20 cellular contexts compared by ENCODE assay signal in the genomic region with DNA sequence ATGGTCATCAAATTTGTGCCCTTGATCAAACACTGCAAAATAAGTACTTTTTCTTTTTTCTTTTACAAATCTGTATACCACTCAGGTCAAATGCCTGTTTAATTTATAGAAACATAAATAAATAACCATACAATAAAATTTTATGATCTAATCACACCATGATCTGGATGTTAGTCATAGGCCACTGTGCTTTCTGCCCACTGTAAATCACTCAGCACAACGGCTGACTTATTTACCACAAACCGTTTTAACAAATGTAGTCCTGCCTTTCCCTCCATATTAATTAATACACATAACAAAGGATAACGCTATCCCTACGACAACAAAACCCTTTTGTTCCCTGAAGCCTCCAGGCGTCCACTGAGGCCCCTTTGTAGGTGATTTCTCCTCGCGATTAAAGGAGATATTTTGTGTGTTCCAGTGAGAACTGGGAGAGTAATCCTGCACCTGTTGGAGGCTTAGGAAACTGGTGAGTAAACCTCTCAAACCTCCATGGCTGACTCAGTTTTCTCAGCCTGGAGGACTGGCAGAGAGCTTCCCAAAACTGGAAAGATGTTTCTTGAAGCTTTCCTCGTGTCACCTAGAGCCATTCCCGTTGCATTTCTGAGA.
A peak's percentile ranks its signal among the peaks of the same experiment; 100 is the strongest.
DNase-seq lines count a peak whose midpoint lies in the region; ATAC-seq and TF ChIP-seq lines count a peak whose summit lies in the region.
"Had no signal": no experiment of that assay in that cellular context is flagged by ENCODE, and none has a peak within 500 bp of the region (broad histone marks: within the 10 kb centered on the region; RNA-seq: fewer than 3 reads in every experiment).

No MANE protein-coding gene starts in this region.

- peak overlapping the region; percentile 69 for H3K27ac Mint-ChIP-seq in neural crest cell (ENCODE audit: unreplicated experiment)
- H3K27ac Mint-ChIP-seq: endodermal cell; T-helper 1 cell treated with Interleukin-12 subunit alpha and Interleukin-12 subunit beta and Interleukin-4 antibody, amounts not matched to agents 30 μg/mL and 1 μg/mL, for 36 hours had no signal

- no peaks in the 10 kb centered on the region for H3K27me3 Mint-ChIP-seq in neural crest cell (ENCODE audit: low read depth)

- peaks cover 5% of the 10 kb centered on the region for H3K4me1 Mint-ChIP-seq in neural crest cell
- H3K4me1 Mint-ChIP-seq: endodermal cell had no signal

- TF ChIP-seq CTCF in neural crest cell (conservative IDR thresholded peaks at IDR 0.05) = no peak

- peak; percentile 17 for DNase-seq in DMS53 treated with DMSO at 0.1 percent for 48 hours (lab: John Stamatoyannopoulos, UW; ENCODE audit: unreplicated experiment)
- DNase-seq in M059J (ENCODE audit: low read depth) = peak; percentile 1
- peak; percentile 16 for DNase-seq in amniotic epithelial cell (ENCODE audit: low read depth)
- no peak for DNase-seq in neural crest cell (ENCODE audit: low read depth, low spot score)
- no peak for DNase-seq in D341Med (ENCODE audit: low spot score)
- no peak for DNase-seq in anterior cingulate cortex (lab: John Stamatoyannopoulos, UW)
- DNase-seq: activated naive CD4-positive, alpha-beta T cell; EL; endodermal cell; hippocampal formation; left colon; NCI-H1436; occipital lobe; SHP77 treated with DMSO at 0.1 percent for 48 hours; stimulated activated CD4-positive, alpha-beta T cell treated with anti-CD3 and anti-CD28 coated beads, Interleukin-2, amount 100 ng/mL, for 24 hours; stomach; upper lobe of left lung had no signal

- H3K4me3 Mint-ChIP-seq in neural crest cell = no peak overlapping the region
- H3K4me3 Mint-ChIP-seq: endodermal cell; T-helper 1 cell treated with Interleukin-12 subunit alpha and Interleukin-12 subunit beta and Interleukin-4 antibody, amounts not matched to agents 30 μg/mL and 1 μg/mL, for 36 hours had no signal

- no peak for ATAC-seq in HG02610 (IDR thresholded peaks at IDR 0.05; ENCODE audit: unreplicated experiment)
- ATAC-seq: left colon, sciatic nerve had no signal

- no peaks in the 10 kb centered on the region for H3K9me3 Mint-ChIP-seq in neural crest cell
- H3K9me3 Mint-ChIP-seq: endodermal cell had no signal

- no peaks in the 10 kb centered on the region for H3K36me3 Mint-ChIP-seq in neural crest cell (ENCODE audit: low read depth)

Comparison
In these comparisons a context has a peak if more than half of its experiments do, and no peak if none do; other contexts are left out.
1. DNase-seq: peak in DMS53 treated with DMSO at 0.1 percent for 48 hours (single experiment), M059J (single experiment) and amniotic epithelial cell (single experiment); none in neural crest cell (single experiment), D341Med (single experiment) and anterior cingulate cortex (0 of 58).